Comparison of ENCODE assay signal across 9 cellular contexts in genomic region chr2:28413152-28413895, GRCh38. TPM values are rescaled to one million over a fixed set of nuclear protein-coding genes. Genes with fewer than 3 reads are reported as not detected.
DNase-seq lines count a peak whose midpoint lies in the region; ATAC-seq, FAIRE-seq and TF ChIP-seq lines count a peak whose summit lies in the region.
"Had no signal": no experiment of that assay in that cellular context is flagged by ENCODE, and none has a peak within 500 bp of the region (broad histone marks: within the 10 kb centered on the region; RNA-seq: fewer than 3 reads in every experiment).

No MANE protein-coding gene starts in this region.

- POLR2A ChIA-PET in H1 (lab: Charles Lee; ENCODE audit: partially characterized antibody): interaction anchor here (0.9 to 1.5 kb wide), 2 partner anchors 12 to 13 kb away, joined by 4 read pairs; no protein-coding TSS in a partner anchor

- H2BK20ac ChIP-seq in H1 (ENCODE audit: low read length): no peak overlapping the region; the same call in 1 of the 2 replicates

- no peak for ATAC-seq in GM18909 (IDR thresholded peaks at IDR 0.05; ENCODE audit: poor library complexity, unreplicated experiment)

- H3K18ac ChIP-seq in H1 (ENCODE audit: extremely low read depth, low read length): 0 out of 2 replicates have a peak overlapping the region, but pooled peaks have one; percentile 3

- WGBS in H1 (ENCODE audit: extremely low coverage in 1 of 2, insufficient coverage in 1 of 2, insufficient read length in 1 of 2, insufficient replicate concordance in 2 of 2, low coverage in 1 of 2, low lambda C conversion rate in 2 of 2, missing lambda C conversion rate in 1 of 2), 2 experiments: 87% methylated on average over 14 of the region's 20 CpGs; no CpG with 5 or more reads in 1 of the 2 experiments
- WGBS in ovary, 3 donors: 48 to 61% (median 60%) methylated on average over 20 of the region's 20 CpGs

- H3K27me3 ChIP-seq in H1 (replicated peaks in 1 of 4; ENCODE audit: control insufficient read depth in 3 of 4, extremely low read depth in 1 of 4, insufficient read depth in 3 of 4, low read length in 3 of 4) (no peaks in the 10 kb centered on the region; a peak in 1 of 7 replicates), ovary (no peaks in the 10 kb centered on the region)

- intact Hi-C loops in ovary (cut with DNase I): no loop called here

- no peak overlapping the region for H3K4me2 ChIP-seq in H1 (ENCODE audit: insufficient read depth in 1 of 2, low read depth in 2 of 2, low read length in 2 of 2)

- H2BK5ac ChIP-seq in H1 (ENCODE audit: low read depth, low read length): no peak overlapping the region

- H3K36me3 ChIP-seq in H1 (ENCODE audit: control insufficient read depth in 2 of 4, insufficient read depth in 4 of 4, low read length in 3 of 4) (peaks cover 0 to 6% (median 0%) of the 10 kb centered on the region in 4 experiments; a peak in 1 of 8 replicates), ovary (peaks cover 3% of the 10 kb centered on the region)

- no peak overlapping the region for H3K56ac ChIP-seq in H1 (replicated peaks; ENCODE audit: insufficient read length, low read depth, low read length)

- H3K79me2 ChIP-seq in H1 (ENCODE audit: control insufficient read depth in 1 of 2, insufficient read depth in 2 of 2, low read length in 2 of 2): no peaks in the 10 kb centered on the region

- no peak for TF ChIP-seq EP300 in H1 (IDR thresholded peaks at IDR 0.05; ENCODE audit: borderline replicate concordance in 1 of 2, low read depth in 2 of 2, low read length in 2 of 2)
- TF ChIP-seq EP300 in ovary (IDR thresholded peaks at IDR 0.05): no peak

- H2BK15ac ChIP-seq in H1 (ENCODE audit: low read length): 0 out of 2 replicates have a peak overlapping the region, but pooled peaks have one; percentile 18

- H3K23ac ChIP-seq in H1 (ENCODE audit: insufficient read length): no peak overlapping the region

- no peak overlapping the region for H3K4ac ChIP-seq in H1 (replicated peaks; ENCODE audit: insufficient read length, low read depth, low read length)

- H4K20me1 ChIP-seq in H1 (replicated peaks in 1 of 2; ENCODE audit: control insufficient read depth in 1 of 2, insufficient read depth in 2 of 2, low read length in 2 of 2): peaks cover 0 to 2% of the 10 kb centered on the region in 2 experiments

- H3K4me3 ChIP-seq in H1 (ENCODE audit: extremely low read depth in 1 of 4, insufficient read depth in 2 of 4, low read depth in 3 of 4, low read length in 4 of 4): no peak overlapping the region
- no peak overlapping the region for H3K4me3 ChIP-seq in ovary

- TF ChIP-seq CTCF in H1 (IDR thresholded peaks at IDR 0.05; ENCODE audit: control extremely low read depth in 1 of 3, insufficient read depth in 1 of 3, low read depth in 1 of 3, low read length in 3 of 3): peak; percentile 39 to 50 (median 44); a peak in 3 of 4 replicates
- TF ChIP-seq CTCF in ovary (IDR thresholded peaks at IDR 0.05): peak in 2 of 3 donors; percentile 7 to 37

- no peaks in the 10 kb centered on the region for H3K23me2 ChIP-seq in H1 (ENCODE audit: low read depth, low read length)

- H2AFZ ChIP-seq in H1 (ENCODE audit: low read length): no peak overlapping the region

- TF ChIP-seq POLR2A in H1 (IDR thresholded peaks at IDR 0.05; ENCODE audit: control extremely low read depth in 1 of 2, low read depth in 2 of 2, low read length in 2 of 2) (no peak), ovary (IDR thresholded peaks at IDR 0.05) (peak; percentile 22)

- no peak overlapping the region for H3K27ac ChIP-seq in H1 (ENCODE audit: low read depth, low read length)
- H3K27ac ChIP-seq in ovary: no peak overlapping the region

- H3K79me1 ChIP-seq in H1 (ENCODE audit: low read depth, low read length): no peaks in the 10 kb centered on the region

- H3K4me1 ChIP-seq in H1 (replicated peaks in 1 of 4; ENCODE audit: control insufficient read depth in 3 of 4, insufficient read depth in 4 of 4, low read length in 3 of 4) (peaks cover 0 to 12% (median 7%) of the 10 kb centered on the region in 4 experiments; a peak in 6 of 7 replicates), ovary (ENCODE audit: insufficient read depth) (no peaks in the 10 kb centered on the region)

- no peak overlapping the region for H4K8ac ChIP-seq in H1 (ENCODE audit: extremely low read depth, insufficient read depth, low read length)

- DNase-seq in G401 (ENCODE audit: low spot score): peak; percentile 56
- DNase-seq in NCI-H2196 (lab: John Stamatoyannopoulos, UW; ENCODE audit: unreplicated experiment): peak; percentile 70
- DNase-seq in H1 (ENCODE audit: low read depth in 1 of 2, low spot score in 2 of 2): peak in 1 of 2 experiments; percentile 62
- peak in 3 of 5 donors; percentile 46 to 60 (median 59) for DNase-seq in ovary
- DNase-seq in dermis blood vessel endothelial cell: no peak
- no peak for DNase-seq in germinal center (ENCODE audit: low spot score)
- DNase-seq in inferior parietal cortex (ENCODE audit: extremely low spot score): no peak
- DNase-seq: central memory CD4-positive, alpha-beta T cell had no signal

- peak; percentile 18 to 51; a peak in 3 of 4 replicates for TF ChIP-seq RAD21 in H1 (IDR thresholded peaks at IDR 0.05 in 1 of 2, conservative IDR thresholded peaks at IDR 0.05 in 1 of 2; ENCODE audit: low read depth in 2 of 2, low read length in 2 of 2)

- H4K91ac ChIP-seq in H1 (replicated peaks; ENCODE audit: insufficient read length, low read length): no peak overlapping the region

- H2BK12ac ChIP-seq in H1 (ENCODE audit: low read depth, low read length): no peak overlapping the region

- in situ Hi-C loops in G401 (cut with HindIII; ENCODE audit: low sequenced_read_pairs): no loop called here

- no peaks in the 10 kb centered on the region for H3K9me3 ChIP-seq in H1 (ENCODE audit: insufficient read depth in 2 of 2, low read depth in 1 of 2, low read length in 1 of 2)
- H3K9me3 ChIP-seq in ovary: no peaks in the 10 kb centered on the region

- H4K5ac ChIP-seq in H1 (ENCODE audit: insufficient read length, low read depth, low read length): no peak overlapping the region

- CTCF ChIA-PET in H1 (lab: Charles Lee; ENCODE audit: partially characterized antibody): interaction anchor here (0.7 to 4.2 kb wide), 14 partner anchors 10 to 731 kb away, joined by 3 to 28 read pairs (median 4); no protein-coding TSS in a partner anchor

- no peak overlapping the region for H3K9ac ChIP-seq in H1 (replicated peaks in 1 of 4; ENCODE audit: extremely low read depth in 1 of 4, low read depth in 3 of 4, low read length in 3 of 4)

- H3K14ac ChIP-seq in H1 (ENCODE audit: insufficient read length): no peak overlapping the region

- FAIRE-seq in H1 (lab: Jason Lieb, UNC): no peak

- H2BK120ac ChIP-seq in H1 (replicated peaks; ENCODE audit: low read depth, low read length): no peak overlapping the region

- H2AK5ac ChIP-seq in H1 (ENCODE audit: low read depth, low read length): no peak overlapping the region

TF ChIP-seq in H1, 55 proteins besides CTCF, POLR2A, EP300 and RAD21:
- TF ChIP-seq HDAC6 (IDR thresholded peaks at IDR 0.05; ENCODE audit: low read depth, low read length): no peak
- TF ChIP-seq SIN3A (conservative IDR thresholded peaks at IDR 0.05 in 1 of 2, IDR thresholded peaks at IDR 0.05 in 1 of 2; ENCODE audit: low read depth in 1 of 2, low read length in 2 of 2): 0 out of 4 replicates have a peak, but pooled peaks have one; percentile 46 to 60
TF ChIP-seq in H1: peak in this region for 1.

RNA-seq across cellular contexts. Expression of gene FOSL2, which starts 20.7 kb away (rescaled TPM):
- total RNA-seq in G401 (2014; rRNA removed; shearing (Covaris generic)): 12.1 and 16.1 TPM in 2 replicates
- 4.5 and 5.5 TPM in 2 replicates for total RNA-seq in H1 (2021; fragmentation: NEBNext Ultra II Directional; extraction: Animal tissue kit (Norgen Biotek cat#: 25700))
- polyA plus RNA-seq in H1 (2011; rRNA removed): 1.5 TPM in 2 replicates
- 1.5 TPM for polyA plus RNA-seq in H1 (2011; cell fraction: cytosol; rRNA removed)
- polyA plus RNA-seq in H1 (2011; cell fraction: nucleus; rRNA removed): 2.2 TPM
- 2.6 to 2.8 TPM (median 2.6 TPM) in 4 replicates for polyA plus RNA-seq in H1 (2012, experiment 1 of 2)
- 1.9 TPM for polyA plus RNA-seq in H1 (2012, experiment 2 of 2)
- polyA plus RNA-seq in H1 (2013, experiment 1 of 2): 0.89 TPM
- 0.90 TPM for polyA plus RNA-seq in H1 (2013, experiment 2 of 2)
- 2.7 and 3.0 TPM in 2 replicates for polyA minus RNA-seq in H1 (2011; rRNA and poly(A)+ RNA removed)
- 2.6 TPM for polyA minus RNA-seq in H1 (2011; cell fraction: cytosol; rRNA and poly(A)+ RNA removed)
- polyA minus RNA-seq in H1 (2011; cell fraction: nucleus; rRNA and poly(A)+ RNA removed): 4.0 TPM
- 100 to 1,000 TPM; 117 to 322 (median 152) TPM for total RNA-seq in ovary
- polyA plus RNA-seq in ovary: 10 to 100 TPM; 56.2 to 75.7 TPM
- total RNA-seq in dermis blood vessel endothelial cell: 58.4 and 59.1 TPM in 2 replicates

Comparison
In these comparisons a context has a peak if more than half of its experiments do, and no peak if none do; other contexts are left out.
1. DNase-seq: peak in G401 (single experiment), NCI-H2196 (single experiment) and ovary (3 of 5); none in dermis blood vessel endothelial cell (single experiment), germinal center (single experiment) and inferior parietal cortex (single experiment).